8 cellular contexts compared by ENCODE assay signal in the genomic region with DNA sequence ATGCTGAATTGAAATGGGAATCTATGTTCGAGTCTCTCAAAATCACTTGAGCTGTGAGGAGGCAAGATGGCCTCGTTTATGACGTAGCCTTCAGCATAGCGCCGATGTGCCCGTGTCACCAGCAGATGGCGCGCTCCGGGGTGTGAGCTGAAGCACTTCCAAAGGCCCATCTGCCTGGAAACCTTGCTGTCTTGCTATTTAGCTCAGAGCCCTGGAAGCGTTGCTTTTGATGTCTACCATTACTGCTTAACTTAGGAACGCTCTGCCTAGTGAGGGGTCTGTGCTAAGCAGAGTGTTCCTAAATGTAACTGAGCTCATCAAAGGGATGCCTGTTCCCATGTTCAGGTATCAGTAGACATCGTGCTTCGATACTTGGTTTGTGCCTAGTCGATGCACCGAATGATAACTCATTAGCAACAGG.
A peak's percentile ranks its signal among the peaks of the same experiment; 100 is the strongest.
DNase-seq lines count a peak whose midpoint lies in the region; ATAC-seq and TF ChIP-seq lines count a peak whose summit lies in the region.

No MANE protein-coding gene starts in this region.

- H3K4me1 Mint-ChIP-seq in activated naive CD8-positive, alpha-beta T cell treated with anti-CD3 and anti-CD28 coated beads for 36 hours: no peaks in the 10 kb centered on the region

- no peaks in the 10 kb centered on the region for H4K20me1 ChIP-seq in SK-N-SH (ENCODE audit: insufficient read depth)

- CTCF ChIA-PET in SK-N-SH (lab: Yijun Ruan, JAX): interaction anchor here (0.7 to 3.3 kb wide), 17 partner anchors 8 to 621 kb away, joined by 3 to 38 read pairs (median 6); a partner anchor contains a TSS

- H3K36me3 ChIP-seq in SK-N-SH (replicated peaks in 1 of 2; ENCODE audit: control insufficient read depth in 1 of 2, insufficient read depth in 2 of 2, low read length in 1 of 2): no peaks in the 10 kb centered on the region
- no peaks in the 10 kb centered on the region for H3K36me3 ChIP-seq in heart right ventricle

- peak; percentile 70 for DNase-seq in DMS53 treated with DMSO at 0.1 percent for 48 hours (lab: John Stamatoyannopoulos, UW; ENCODE audit: unreplicated experiment)
- DNase-seq in SK-N-SH: peak; percentile 60
- peak; percentile 72 for DNase-seq in activated naive CD8-positive, alpha-beta T cell treated with anti-CD3 and anti-CD28 coated beads for 36 hours
- DNase-seq in heart right ventricle: peak; percentile 73 to 78
- DNase-seq in retina: peak; percentile 80
- DNase-seq in NCI-H2081 treated with DMSO at 0.1 percent for 48 hours (lab: John Stamatoyannopoulos, UW): no peak

- H3K4me3 Mint-ChIP-seq in activated naive CD8-positive, alpha-beta T cell treated with anti-CD3 and anti-CD28 coated beads for 36 hours: no peak overlapping the region

- 67% methylated on average over 15 of the region's 15 CpGs for WGBS in SK-N-SH (ENCODE audit: low lambda C conversion rate)
- 31% methylated on average over 15 of the region's 15 CpGs for WGBS in heart right ventricle, 2 donors

- peaks cover 13% of the 10 kb centered on the region for H3K27me3 Mint-ChIP-seq in activated naive CD8-positive, alpha-beta T cell treated with anti-CD3 and anti-CD28 coated beads for 36 hours

- peaks cover 2% of the 10 kb centered on the region for H3K9me3 Mint-ChIP-seq in activated naive CD8-positive, alpha-beta T cell treated with anti-CD3 and anti-CD28 coated beads for 36 hours

- TF ChIP-seq CTCF in LNCAP (IDR thresholded peaks at IDR 0.05) (peak; percentile 33; the same call in 1 of the 2 replicates), SK-N-SH (IDR thresholded peaks at IDR 0.05) (peak; percentile 69), heart right ventricle (IDR thresholded peaks at IDR 0.05) (peak; percentile 41 to 84 (median 70))

- H3K4me1 ChIP-seq in SK-N-SH (ENCODE audit: control insufficient read depth in 1 of 2, insufficient read depth in 2 of 2, low read depth in 1 of 2, low read length in 1 of 2): no peaks in the 10 kb centered on the region; a peak in 1 of 4 replicates
- H3K4me1 ChIP-seq in heart right ventricle: no peaks in the 10 kb centered on the region

- H3K27me3 ChIP-seq in SK-N-SH (ENCODE audit: insufficient read depth): no peaks in the 10 kb centered on the region
- H3K27me3 ChIP-seq in heart right ventricle: peaks cover 0 to 7% (median 0%) of the 10 kb centered on the region in 7 donors

- no peaks in the 10 kb centered on the region for H3K79me2 ChIP-seq in SK-N-SH (ENCODE audit: insufficient read depth)

- TF ChIP-seq RAD21 in SK-N-SH (IDR thresholded peaks at IDR 0.05; ENCODE audit: low read length): peak; percentile 64

- no peaks in the 10 kb centered on the region for H3F3A ChIP-seq in SK-N-SH (replicated peaks; ENCODE audit: insufficient read depth)

- no peak overlapping the region for H2AFZ ChIP-seq in SK-N-SH (ENCODE audit: low read depth)

- intact Hi-C loops in heart right ventricle (cut with DNase I): loop anchor here in 7 of 10 donors (2.0 to 10.0 kb wide), 5 partner anchors 88 to 543 kb away; a partner anchor contains a TSS

- H3K9me2 ChIP-seq in SK-N-SH: no peaks in the 10 kb centered on the region

- POLR2A ChIA-PET in SK-N-SH (lab: Yijun Ruan, JAX): no interaction called here

- H3K9me3 ChIP-seq in SK-N-SH (no peaks in the 10 kb centered on the region), heart right ventricle (no peaks in the 10 kb centered on the region)

- H3K36me3 Mint-ChIP-seq in activated naive CD8-positive, alpha-beta T cell treated with anti-CD3 and anti-CD28 coated beads for 36 hours: no peaks in the 10 kb centered on the region

- H3K4me2 ChIP-seq in SK-N-SH: no peak overlapping the region

- H3K9ac ChIP-seq in SK-N-SH: no peak overlapping the region

- H3K4me3 ChIP-seq in SK-N-SH (ENCODE audit: low read depth in 2 of 2, low read length in 1 of 2) (peak overlapping the region in 1 of 2 experiments; percentile 12; a peak in 1 of 4 replicates), heart right ventricle (no peak overlapping the region)

- no peak for TF ChIP-seq EP300 in SK-N-SH (IDR thresholded peaks at IDR 0.05; ENCODE audit: borderline replicate concordance in 1 of 2, low read depth in 1 of 2, low read length in 1 of 2)

- no peak overlapping the region for H3K27ac Mint-ChIP-seq in activated naive CD8-positive, alpha-beta T cell treated with anti-CD3 and anti-CD28 coated beads for 36 hours

- ATAC-seq in GM21723 (IDR thresholded peaks at IDR 0.05; ENCODE audit: unreplicated experiment) (peak; percentile 86), heart right ventricle (peak in 7 of 8 donors; percentile 51 to 85 (median 67))

- H3K27ac ChIP-seq in SK-N-SH (ENCODE audit: low read depth in 2 of 2, low read length in 1 of 2) (no peak overlapping the region), heart right ventricle (no peak overlapping the region)

TF ChIP-seq in SK-N-SH, 30 proteins besides CTCF, POLR2A, EP300 and RAD21:
- peak; percentile 76 for TF ChIP-seq SMC3 (IDR thresholded peaks at IDR 0.05; ENCODE audit: low read depth, low read length)
- TF ChIP-seq JUND (IDR thresholded peaks at IDR 0.05): no peak
